31 cellular contexts compared by ENCODE assay signal in genomic region chr12:62893276-62893675, GRCh38.
"Had no signal": no experiment of that assay in that cellular context is flagged by ENCODE, and none has a peak within 500 bp of the region (broad histone marks: within the 10 kb centered on the region; RNA-seq: fewer than 3 reads in every experiment).

No MANE protein-coding gene starts in this region.

- H3K4me2 ChIP-seq: neural progenitor cell had no signal

- H3K9me3 ChIP-seq: adrenal gland, body of pancreas, heart right ventricle, lower lobe of right lung, spleen, thoracic aorta, upper lobe of left lung, vagina had no signal

- H3K27ac Mint-ChIP-seq: activated naive CD8-positive, alpha-beta T cell treated with anti-CD3 and anti-CD28 coated beads for 36 hours; natural killer cell; stimulated activated naive CD8-positive, alpha-beta T cell treated with anti-CD3 and anti-CD28 coated beads, Interleukin-15, Interleukin-2, amounts not matched to agents 100 ng/mL and 50 ng/mL, for 24 hours; T-helper 1 cell treated with Interleukin-12 subunit alpha and Interleukin-12 subunit beta and Interleukin-4 antibody, amounts not matched to agents 30 μg/mL and 1 μg/mL, for 36 hours had no signal

- H3K27me3 ChIP-seq: adrenal gland, body of pancreas, cardiac muscle cell, heart right ventricle, neural progenitor cell, spleen, upper lobe of left lung, vagina had no signal

- H3K36me3 Mint-ChIP-seq: activated naive CD8-positive, alpha-beta T cell treated with anti-CD3 and anti-CD28 coated beads for 36 hours; natural killer cell; neural progenitor cell had no signal

- H3K4me3 Mint-ChIP-seq: activated naive CD8-positive, alpha-beta T cell treated with anti-CD3 and anti-CD28 coated beads for 36 hours; natural killer cell; neural progenitor cell; stimulated activated naive CD8-positive, alpha-beta T cell treated with anti-CD3 and anti-CD28 coated beads, Interleukin-15, Interleukin-2, amounts not matched to agents 100 ng/mL and 50 ng/mL, for 24 hours; T-helper 1 cell treated with Interleukin-12 subunit alpha and Interleukin-12 subunit beta and Interleukin-4 antibody, amounts not matched to agents 30 μg/mL and 1 μg/mL, for 36 hours had no signal

- H3K27me3 Mint-ChIP-seq: activated naive CD8-positive, alpha-beta T cell treated with anti-CD3 and anti-CD28 coated beads for 36 hours; stimulated activated naive CD8-positive, alpha-beta T cell treated with anti-CD3 and anti-CD28 coated beads, Interleukin-15, Interleukin-2, amounts not matched to agents 100 ng/mL and 50 ng/mL, for 24 hours had no signal

- H3K9me3 Mint-ChIP-seq: activated naive CD8-positive, alpha-beta T cell treated with anti-CD3 and anti-CD28 coated beads for 36 hours; natural killer cell; neural progenitor cell; stimulated activated naive CD8-positive, alpha-beta T cell treated with anti-CD3 and anti-CD28 coated beads, Interleukin-15, Interleukin-2, amounts not matched to agents 100 ng/mL and 50 ng/mL, for 24 hours; T-helper 1 cell treated with Interleukin-12 subunit alpha and Interleukin-12 subunit beta and Interleukin-4 antibody, amounts not matched to agents 30 μg/mL and 1 μg/mL, for 36 hours had no signal

- H3K36me3 ChIP-seq: adrenal gland, cardiac muscle cell, heart right ventricle, lower lobe of right lung, neural progenitor cell, spleen, thoracic aorta, upper lobe of left lung, vagina had no signal

- H3K27ac ChIP-seq: adrenal gland, cardiac muscle cell, heart right ventricle, lower lobe of right lung, neural progenitor cell, spleen, thoracic aorta, upper lobe of left lung, vagina, VCaP had no signal

- H3K4me1 Mint-ChIP-seq: activated naive CD8-positive, alpha-beta T cell treated with anti-CD3 and anti-CD28 coated beads for 36 hours; natural killer cell had no signal

- H2AFZ ChIP-seq: neural progenitor cell had no signal

- FAIRE-seq: endothelial cell of umbilical vein, TTC549 had no signal

- H3K4me3 ChIP-seq: adrenal gland, body of pancreas, cardiac muscle cell, heart right ventricle, lower lobe of right lung, neural progenitor cell, spleen, thoracic aorta, upper lobe of left lung, vagina had no signal

- DNase-seq: activated CD4-positive, alpha-beta T cell treated with anti-CD3 and anti-CD28 coated beads for 4 hours; activated CD4-positive, alpha-beta T cell treated with anti-CD3 and anti-CD28 coated beads, Interleukin-2, amount 50 U/mL, for 4 hours; activated CD8-positive, alpha-beta memory T cell treated with anti-CD3 and anti-CD28 coated beads for 24 hours; activated effector memory CD4-positive, alpha-beta T cell treated with Interleukin-2 at 50 U/mL for 16 hours; activated naive CD4-positive, alpha-beta T cell treated with Interleukin-2 at 50 U/mL for 16 hours; activated naive CD8-positive, alpha-beta T cell treated with anti-CD3 and anti-CD28 coated beads for 36 hours; adrenal gland; aorta; body of pancreas; foreskin fibroblast; heart right ventricle; lower lobe of right lung; mesenchymal stem cell; natural killer cell; occipital lobe; right cardiac atrium; spleen; stimulated activated CD4-positive, alpha-beta T cell treated with anti-CD3 and anti-CD28 coated beads, Interleukin-2, amount 100 ng/mL, for 48 hours; T-helper 9 cell; upper lobe of left lung had no signal

- ATAC-seq: body of pancreas, esophagus mucosa, heart right ventricle, left lobe of liver, lower lobe of right lung, natural killer cell, right cardiac atrium had no signal

- H3K9ac ChIP-seq: neural progenitor cell had no signal

- H3K4me1 ChIP-seq: adrenal gland, lower lobe of right lung, neural progenitor cell, vagina had no signal
